Comparison of ENCODE assay signal across 23 cellular contexts in the genomic region with DNA sequence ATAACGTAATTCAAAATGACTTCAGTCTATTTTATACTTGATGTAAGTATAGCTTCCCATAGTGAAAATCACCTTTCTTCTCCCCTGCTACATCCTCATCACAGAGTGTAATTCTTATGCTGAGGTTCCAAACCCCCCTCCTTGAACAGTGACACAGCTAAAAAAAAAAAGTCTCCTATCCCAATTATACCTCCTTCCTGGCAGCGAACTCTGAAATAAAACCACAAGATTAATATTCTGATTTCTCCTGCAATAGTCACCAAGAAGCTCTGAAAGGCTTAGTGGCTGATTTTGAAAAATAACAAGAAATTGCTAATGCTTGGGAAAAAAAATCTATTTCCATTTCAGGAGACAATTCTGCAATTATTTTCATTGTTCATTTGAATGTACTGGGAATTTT. TPM values are rescaled to one million over a fixed set of nuclear protein-coding genes. Genes with fewer than 3 reads are reported as not detected.
DNase-seq lines count a peak whose midpoint lies in the region; ATAC-seq and TF ChIP-seq lines count a peak whose summit lies in the region.
"Had no signal": no experiment of that assay in that cellular context is flagged by ENCODE, and none has a peak within 500 bp of the region (broad histone marks: within the 10 kb centered on the region; RNA-seq: fewer than 3 reads in every experiment).

No MANE protein-coding gene starts in this region.

- H3K4me3 ChIP-seq in BLaER1 (no peak overlapping the region), Loucy (ENCODE audit: low read length, poor library complexity, severe bottlenecking) (no peak overlapping the region), mesenchymal stem cell (ENCODE audit: insufficient read depth in 1 of 2, low read depth in 1 of 2, low read length in 2 of 2) (no peak overlapping the region)
- H3K4me3 ChIP-seq: A549, adrenal gland had no signal

- H2AFZ ChIP-seq in Loucy (ENCODE audit: low read length) (no peak overlapping the region; the same call in 1 of the 2 replicates), mesenchymal stem cell (ENCODE audit: low read depth, low read length) (no peak overlapping the region)

- no peak overlapping the region for H4K8ac ChIP-seq in mesenchymal stem cell (ENCODE audit: low read length)

- peaks cover 18% of the 10 kb centered on the region for H3K79me1 ChIP-seq in mesenchymal stem cell (replicated peaks; ENCODE audit: low read length, poor library complexity, severe bottlenecking)

- H2BK15ac ChIP-seq in mesenchymal stem cell (ENCODE audit: low read depth, poor library complexity, severe bottlenecking), result no peak overlapping the region

- H3K4me3 Mint-ChIP-seq in nephron progenitor cell, result peak overlapping the region; percentile 49
- H3K4me3 Mint-ChIP-seq: central memory CD8-positive, alpha-beta T cell; naive thymus-derived CD8-positive, alpha-beta T cell; stimulated activated naive CD8-positive, alpha-beta T cell treated with anti-CD3 and anti-CD28 coated beads, Interleukin-15, amount 100 ng/mL, for 72 hours; T-cell had no signal

- no peaks in the 10 kb centered on the region for H3F3A ChIP-seq in Loucy (ENCODE audit: low read depth)

- no peaks in the 10 kb centered on the region for H3K9me3 Mint-ChIP-seq in nephron progenitor cell
- H3K9me3 Mint-ChIP-seq: central memory CD8-positive, alpha-beta T cell; naive thymus-derived CD8-positive, alpha-beta T cell; stimulated activated naive CD8-positive, alpha-beta T cell treated with anti-CD3 and anti-CD28 coated beads, Interleukin-15, amount 100 ng/mL, for 72 hours; T-cell had no signal

- no peaks in the 10 kb centered on the region for H3K27me3 Mint-ChIP-seq in nephron progenitor cell (ENCODE audit: low read depth, poor library complexity)

- no peak for ATAC-seq in HG02798 (IDR thresholded peaks at IDR 0.05; ENCODE audit: poor library complexity, unreplicated experiment)
- no peak for ATAC-seq in GM19035 (IDR thresholded peaks at IDR 0.05; ENCODE audit: unreplicated experiment)
- ATAC-seq: A549; naive thymus-derived CD8-positive, alpha-beta T cell; stimulated activated naive CD8-positive, alpha-beta T cell treated with anti-CD3 and anti-CD28 coated beads, Interleukin-15, amount 100 ng/mL, for 72 hours; T-cell had no signal

- 100% methylated on average over 1 of the region's 2 CpGs for WGBS in mesenchymal stem cell

- H3K27ac ChIP-seq in BLaER1 (0 out of 2 replicates have a peak overlapping the region, but pooled peaks have one; percentile 12), cingulate gyrus (ENCODE audit: low read depth, low read length) (peak overlapping the region; percentile 67), mesenchymal stem cell (ENCODE audit: low read length, poor library complexity, severe bottlenecking) (no peak overlapping the region)
- H3K27ac ChIP-seq: A549, adrenal gland, C4-2B had no signal

- peaks cover 100% of the 10 kb centered on the region for H4K20me1 ChIP-seq in BLaER1
- H4K20me1 ChIP-seq in Loucy (ENCODE audit: insufficient read depth, low read length, poor library complexity, severe bottlenecking), result no peaks in the 10 kb centered on the region

- TF ChIP-seq CTCF in Loucy (conservative IDR thresholded peaks at IDR 0.05; ENCODE audit: low read length) (no peak), nephron progenitor cell (IDR thresholded peaks at IDR 0.05) (no peak)

- no peak overlapping the region for H2BK12ac ChIP-seq in mesenchymal stem cell (ENCODE audit: low read length in 2 of 2)

- H3K23ac ChIP-seq in mesenchymal stem cell (ENCODE audit: low read length in 2 of 2), result no peak overlapping the region

- H3K9ac ChIP-seq in BLaER1 (no peak overlapping the region), Loucy (ENCODE audit: low read depth, low read length, poor library complexity, severe bottlenecking) (no peak overlapping the region), mesenchymal stem cell (ENCODE audit: low read length) (no peak overlapping the region)

- H3K27ac Mint-ChIP-seq in nephron progenitor cell, result peak overlapping the region; percentile 68
- H3K27ac Mint-ChIP-seq: naive thymus-derived CD8-positive, alpha-beta T cell; stimulated activated naive CD8-positive, alpha-beta T cell treated with anti-CD3 and anti-CD28 coated beads, Interleukin-15, amount 100 ng/mL, for 72 hours; T-cell had no signal

- H2AK5ac ChIP-seq in mesenchymal stem cell (ENCODE audit: low read length, severe bottlenecking), result no peak overlapping the region

- peaks cover 80% of the 10 kb centered on the region for H3K4me1 Mint-ChIP-seq in nephron progenitor cell
- H3K4me1 Mint-ChIP-seq: naive thymus-derived CD8-positive, alpha-beta T cell had no signal

- no peaks in the 10 kb centered on the region for H3K9me2 ChIP-seq in Loucy (replicated peaks; ENCODE audit: low read depth, low read length)

- no peaks in the 10 kb centered on the region for H3K79me2 ChIP-seq in Loucy (ENCODE audit: insufficient read depth, low read length)

- no peak overlapping the region for H4K91ac ChIP-seq in mesenchymal stem cell (ENCODE audit: low read length)

- no peak overlapping the region for H3K14ac ChIP-seq in mesenchymal stem cell (ENCODE audit: low read length in 2 of 2)

- H3K4me1 ChIP-seq in BLaER1 (peaks cover 99% of the 10 kb centered on the region), Loucy (ENCODE audit: insufficient read depth, low read length, poor library complexity, severe bottlenecking) (peaks cover 51% of the 10 kb centered on the region), mesenchymal stem cell (ENCODE audit: control insufficient read depth, insufficient read depth, low read depth, low read length) (peaks cover 3% of the 10 kb centered on the region)
- H3K4me1 ChIP-seq: A549, adrenal gland had no signal

- H3K27me3 ChIP-seq in BLaER1 (no peaks in the 10 kb centered on the region), Loucy (ENCODE audit: insufficient read depth, low read length, poor library complexity, severe bottlenecking) (no peaks in the 10 kb centered on the region), mesenchymal stem cell (ENCODE audit: control insufficient read depth in 1 of 2, insufficient read depth in 1 of 2, low read length in 2 of 2) (peaks cover 0 to 2% of the 10 kb centered on the region in 2 experiments)
- H3K27me3 ChIP-seq: adrenal gland had no signal

- DNase-seq in nephron progenitor cell, result no peak
- no peak for DNase-seq in epidermal melanocyte (ENCODE audit: insufficient read length, low spot score)
- no peak for DNase-seq in mesenchymal stem cell
- DNase-seq: activated gamma-delta T cell treated with Interleukin-2 at 50 U/mL for 16 hours; adrenal gland; DMS153; effector CD4-positive, alpha-beta T cell; Karpas-422; naive thymus-derived CD8-positive, alpha-beta T cell; NCI-H1105 treated with DMSO at 0.1 percent for 48 hours; NCI-H524; small intestine; stimulated activated CD4-positive, alpha-beta T cell treated with anti-CD3 and anti-CD28 coated beads, Interleukin-4, amount 100 ng/mL, for 1 hour; stimulated activated naive CD8-positive, alpha-beta T cell treated with anti-CD3 and anti-CD28 coated beads, Interleukin-15, amount 100 ng/mL, for 72 hours; T-cell had no signal

- no peak overlapping the region for H3K18ac ChIP-seq in mesenchymal stem cell (ENCODE audit: low read depth in 1 of 2, low read length in 2 of 2)

- H3K36me3 ChIP-seq in BLaER1 (peaks cover 39% of the 10 kb centered on the region), Loucy (ENCODE audit: insufficient read depth, low read length) (no peaks in the 10 kb centered on the region), mesenchymal stem cell (ENCODE audit: control insufficient read depth in 1 of 2, insufficient read depth in 2 of 2, low read depth in 1 of 2, low read length in 2 of 2) (peaks cover 0 to 3% of the 10 kb centered on the region in 2 experiments)
- H3K36me3 ChIP-seq: adrenal gland had no signal

- H3K36me3 Mint-ChIP-seq in nephron progenitor cell (ENCODE audit: low read depth), result peaks cover 60% of the 10 kb centered on the region
- H3K36me3 Mint-ChIP-seq: naive thymus-derived CD8-positive, alpha-beta T cell; T-cell had no signal

- peak overlapping the region; percentile 83 for H3K4me2 ChIP-seq in BLaER1
- peak overlapping the region; percentile 57 for H3K4me2 ChIP-seq in Loucy (ENCODE audit: low read depth, low read length, poor library complexity, severe bottlenecking)
- H3K4me2 ChIP-seq in mesenchymal stem cell (ENCODE audit: low read length, poor library complexity, severe bottlenecking), result no peak overlapping the region
- H3K4me2 ChIP-seq: A549 had no signal

- no peak overlapping the region for H3K4ac ChIP-seq in mesenchymal stem cell (ENCODE audit: low read depth in 1 of 2, low read length in 2 of 2)

- H3K9me3 ChIP-seq in BLaER1, result no peaks in the 10 kb centered on the region
- no peaks in the 10 kb centered on the region for H3K9me3 ChIP-seq in Loucy (ENCODE audit: insufficient read depth, low read depth, low read length)
- no peaks in the 10 kb centered on the region for H3K9me3 ChIP-seq in mesenchymal stem cell (ENCODE audit: control insufficient read depth, low read length)
- H3K9me3 ChIP-seq: A549, adrenal gland had no signal

- H2BK120ac ChIP-seq in mesenchymal stem cell (ENCODE audit: low read depth, low read length), result no peak overlapping the region

- no peak overlapping the region for H2BK5ac ChIP-seq in mesenchymal stem cell (ENCODE audit: low read depth, low read length, poor library complexity, severe bottlenecking)

RNA-seq across cellular contexts. Expression of gene EFNB2, which starts 36.3 kb away (rescaled TPM):
- 12.2 TPM for polyA plus RNA-seq in mesenchymal stem cell (2013, experiment 1 of 2)
- polyA plus RNA-seq in mesenchymal stem cell (2013, experiment 2 of 2), result 12.9 TPM
